18 cellular contexts compared by ENCODE assay signal in the genomic region with DNA sequence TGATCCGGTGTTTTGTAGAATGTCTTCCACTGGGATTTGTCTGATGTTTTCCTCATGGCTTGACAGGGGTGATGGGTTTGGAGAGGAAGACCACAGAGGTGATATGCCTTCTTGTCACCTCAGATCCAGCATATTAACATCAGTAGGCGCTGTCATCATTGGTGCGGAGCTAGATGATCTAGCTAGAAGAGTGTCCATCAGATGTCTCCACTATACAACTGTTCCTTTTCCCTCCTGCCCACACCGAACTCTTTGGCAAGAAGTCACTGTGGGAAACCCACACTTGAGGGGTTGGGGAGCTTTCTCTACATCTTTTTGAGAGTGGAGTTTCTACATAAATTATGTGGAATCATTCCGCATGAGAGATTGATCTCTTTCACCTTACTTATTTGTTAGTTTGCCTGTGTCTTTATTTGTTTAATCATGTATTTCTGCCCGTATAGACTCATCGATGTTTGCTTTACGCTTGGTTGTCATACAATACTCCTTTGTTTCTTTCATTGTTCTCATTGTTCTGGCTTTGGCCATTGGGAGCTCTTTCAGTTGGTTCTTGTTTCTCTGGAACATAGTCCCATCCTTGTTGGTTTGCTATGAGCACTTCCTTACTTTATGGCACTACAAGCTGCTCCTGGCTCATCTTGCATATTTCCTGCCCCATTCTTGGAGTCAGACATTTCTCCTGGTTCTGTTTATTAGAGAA.
"Had no signal": no experiment of that assay in that cellular context is flagged by ENCODE, and none has a peak within 500 bp of the region (broad histone marks: within the 10 kb centered on the region; RNA-seq: fewer than 3 reads in every experiment).

No MANE protein-coding gene starts in this region.

- H3K27ac ChIP-seq: breast epithelium, coronary artery, heart right ventricle, neutrophil, pancreas, thoracic aorta had no signal

- H3K27me3 ChIP-seq: neutrophil, right lobe of liver had no signal

- H3K4me1 ChIP-seq: breast epithelium, heart right ventricle, right lobe of liver had no signal

- H3K4me3 ChIP-seq: breast epithelium, coronary artery, heart right ventricle, lung, pancreas, right lobe of liver, skin epidermis, thoracic aorta had no signal

- ATAC-seq: heart right ventricle; SK-N-SH treated with all-trans-retinoic acid at 6 μM for 48 hours; stimulated activated naive CD8-positive, alpha-beta T cell treated with anti-CD3 and anti-CD28 coated beads, Interleukin-15, amount 100 ng/mL, for 72 hours; WTC11 had no signal

- DNase-seq: activated naive CD4-positive, alpha-beta T cell treated with Interleukin-2 at 50 U/mL for 16 hours; activated naive CD8-positive, alpha-beta T cell treated with anti-CD3 and anti-CD28 coated beads for 36 hours; activated T-cell treated with anti-CD3 and anti-CD28 coated beads, Interleukin-2, amount 50 U/mL, for 48 hours; endodermal cell; heart right ventricle; pancreas; stimulated activated CD4-positive, alpha-beta T cell treated with anti-CD3 and anti-CD28 coated beads, Interleukin-1b, Interleukin-23, amount 100 ng/mL, for 48 hours; stimulated activated naive CD8-positive, alpha-beta T cell treated with anti-CD3 and anti-CD28 coated beads, Interleukin-15, amount 100 ng/mL, for 72 hours; T-helper 1 cell had no signal

- H3K36me3 ChIP-seq: breast epithelium, heart right ventricle, neutrophil, pancreas, right lobe of liver, thoracic aorta had no signal

- H3K9me3 ChIP-seq: breast epithelium, neutrophil, pancreas, right lobe of liver, thoracic aorta had no signal
